In genomic region chr5:43411489-43411888, GRCh38 we compare ENCODE assay signal across 23 cellular contexts.
"Had no signal": no experiment of that assay in that cellular context is flagged by ENCODE, and none has a peak within 500 bp of the region (broad histone marks: within the 10 kb centered on the region; RNA-seq: fewer than 3 reads in every experiment).

No MANE protein-coding gene starts in this region.

- H2AFZ ChIP-seq: parathyroid adenoma had no signal

- DNase-seq: activated B cell treated with CpG ODN at 0.5 μM for 24 hours; activated CD4-positive, alpha-beta memory T cell treated with anti-CD3 and anti-CD28 coated beads, Interleukin-2, amount 10 ng/mL, durations not matched to agents 7 days and 5 days; activated CD4-positive, alpha-beta T cell treated with anti-CD3 and anti-CD28 coated beads for 48 hours; activated naive CD4-positive, alpha-beta T cell treated with anti-CD3 and anti-CD28 coated beads for 36 hours; activated T-cell treated with anti-CD3 and anti-CD28 coated beads, Interleukin-2, amount 50 U/mL, for 1 hour; anterior cingulate cortex; brain microvascular endothelial cell; erythroblast; gastrocnemius medialis; heart left ventricle; left ventricle myocardium superior; stimulated activated naive CD4-positive, alpha-beta T cell treated with Interleukin-2 at 50 U/mL for 16 hours; substantia nigra; T-cell had no signal

- H3K4me1 ChIP-seq: gastrocnemius medialis, heart left ventricle, parathyroid adenoma, tibial nerve, vagina had no signal

- ATAC-seq: gastrocnemius medialis; heart left ventricle; left ventricle myocardium superior; natural killer cell treated with Interleukin-12 subunit alpha and Interleukin-12 subunit beta and Interleukin-15 and Interleukin-18, amount 100 ng/mL, for 72 hours; T-cell had no signal

- H3K4me3 ChIP-seq: coronary artery, gastrocnemius medialis, heart left ventricle, tibial nerve, vagina had no signal

- H3K27ac Mint-ChIP-seq: activated B cell treated with CpG ODN at 0.5 μM for 24 hours; activated CD4-positive, alpha-beta memory T cell treated with anti-CD3 and anti-CD28 coated beads, Interleukin-2, amount 10 ng/mL, durations not matched to agents 7 days and 5 days; activated naive CD4-positive, alpha-beta T cell treated with anti-CD3 and anti-CD28 coated beads for 36 hours; activated T-helper 2 cell treated with anti-CD3 and anti-CD28 coated beads, Interferon-gamma antibody, Interleukin-2, Interleukin-4, amounts not matched to agents 10 μg/mL and 5 μg/mL and 100 μg/mL, durations not matched to agents 14 hours and 24 hours and 36 hours; memory B cell; natural killer cell treated with Interleukin-12 subunit alpha and Interleukin-12 subunit beta and Interleukin-15 and Interleukin-18, amount 100 ng/mL, for 72 hours; T-cell had no signal

- H3K9me3 ChIP-seq: gastrocnemius medialis, vagina had no signal

- H3K9ac ChIP-seq: parathyroid adenoma had no signal

- H3K79me2 ChIP-seq: parathyroid adenoma had no signal

- H3K27me3 Mint-ChIP-seq: activated B cell treated with CpG ODN at 0.5 μM for 24 hours; activated CD4-positive, alpha-beta memory T cell treated with anti-CD3 and anti-CD28 coated beads, Interleukin-2, amount 10 ng/mL, durations not matched to agents 7 days and 5 days; central memory CD8-positive, alpha-beta T cell; memory B cell; natural killer cell treated with Interleukin-12 subunit alpha and Interleukin-12 subunit beta and Interleukin-15 and Interleukin-18, amount 100 ng/mL, for 72 hours; T-cell had no signal

- FAIRE-seq: endometrium had no signal

- H3K9me3 Mint-ChIP-seq: central memory CD8-positive, alpha-beta T cell; memory B cell had no signal

- H3K36me3 Mint-ChIP-seq: memory B cell; natural killer cell treated with Interleukin-12 subunit alpha and Interleukin-12 subunit beta and Interleukin-15 and Interleukin-18, amount 100 ng/mL, for 72 hours; T-cell had no signal

- H3K36me3 ChIP-seq: brain microvascular endothelial cell, gastrocnemius medialis, heart left ventricle, tibial nerve, vagina had no signal

- H3K27ac ChIP-seq: brain microvascular endothelial cell, coronary artery, gastrocnemius medialis, heart left ventricle, parathyroid adenoma, vagina had no signal

- H3K4me1 Mint-ChIP-seq: activated B cell treated with CpG ODN at 0.5 μM for 24 hours; activated CD4-positive, alpha-beta memory T cell treated with anti-CD3 and anti-CD28 coated beads, Interleukin-2, amount 10 ng/mL, durations not matched to agents 7 days and 5 days; central memory CD8-positive, alpha-beta T cell; memory B cell; T-cell had no signal

- H3K27me3 ChIP-seq: brain microvascular endothelial cell, gastrocnemius medialis, heart left ventricle, tibial nerve, vagina had no signal

- H3K4me3 Mint-ChIP-seq: activated B cell treated with CpG ODN at 0.5 μM for 24 hours; activated CD4-positive, alpha-beta memory T cell treated with anti-CD3 and anti-CD28 coated beads, Interleukin-2, amount 10 ng/mL, durations not matched to agents 7 days and 5 days; activated naive CD4-positive, alpha-beta T cell treated with anti-CD3 and anti-CD28 coated beads for 36 hours; central memory CD8-positive, alpha-beta T cell; memory B cell; natural killer cell treated with Interleukin-12 subunit alpha and Interleukin-12 subunit beta and Interleukin-15 and Interleukin-18, amount 100 ng/mL, for 72 hours; T-cell had no signal
